ENCODE assay signal across 20 cellular contexts in genomic region chr12:6858796-6859195, GRCh38. TPM values are rescaled to one million over a fixed set of nuclear protein-coding genes. Genes with fewer than 3 reads are reported as not detected.
"Had no signal": no experiment of that assay in that cellular context is flagged by ENCODE, and none has a peak within 500 bp of the region (broad histone marks: within the 10 kb centered on the region; RNA-seq: fewer than 3 reads in every experiment).

No MANE protein-coding gene starts in this region.

- H3K4me1 ChIP-seq: lower lobe of right lung had no signal

- DNase-seq: heart right ventricle, hippocampal formation, hypothalamus, immature natural killer cell, kidney glomerular epithelial cell, left cardiac atrium, left colon, left lung, left ventricle myocardium inferior, lower lobe of right lung, mammary epithelial cell, mesenchymal stem cell, mesendoderm, midbrain, naive B cell had no signal

- H3K27me3 ChIP-seq: heart right ventricle, hepatocyte, left lung had no signal

- H3K4me2 ChIP-seq: hepatocyte had no signal

- H2AFZ ChIP-seq: hepatocyte had no signal

- H3K9me3 ChIP-seq: heart right ventricle, left lung, left ventricle myocardium inferior, lower lobe of right lung, mucosa of descending colon had no signal

- H3K27ac ChIP-seq: heart right ventricle, hepatocyte, left lung, left ventricle myocardium inferior, lower lobe of right lung had no signal

- FAIRE-seq: islet of Langerhans, keratinocyte had no signal

- H3K4me3 ChIP-seq: heart right ventricle, hepatocyte, left lung, left ventricle myocardium inferior, lower lobe of right lung, lung, mucosa of descending colon had no signal

RNA-seq across cellular contexts. Expression of gene GNB3, which starts 18.1 kb away (rescaled TPM):
- polyA plus RNA-seq: immature natural killer cell had no signal
